ENCODE assay signal across 11 cellular contexts in the genomic region with DNA sequence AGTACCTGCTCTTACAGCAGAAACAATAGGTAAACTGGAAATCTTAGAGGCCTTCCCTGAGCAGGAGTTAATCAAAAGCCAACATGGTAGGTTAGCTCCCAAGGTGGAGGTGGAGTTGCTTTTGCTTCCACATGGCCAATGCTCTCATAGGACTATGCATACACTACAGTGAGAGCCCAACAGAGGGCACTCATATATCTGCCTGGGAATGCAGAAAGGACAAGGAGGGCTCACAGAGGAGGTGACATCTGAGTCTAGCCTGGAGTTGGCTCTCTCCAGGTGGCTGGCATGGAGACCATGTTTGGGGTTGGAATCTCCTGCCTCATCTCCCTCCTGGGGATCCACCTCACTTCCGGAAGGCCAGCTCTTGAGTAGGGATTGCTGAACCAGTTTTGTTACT. TPM values are rescaled to one million over a fixed set of nuclear protein-coding genes. Genes with fewer than 3 reads are reported as not detected.
A peak's percentile ranks its signal among the peaks of the same experiment; 100 is the strongest.
DNase-seq lines count a peak whose midpoint lies in the region; ATAC-seq and TF ChIP-seq lines count a peak whose summit lies in the region.
"Had no signal": no experiment of that assay in that cellular context is flagged by ENCODE, and none has a peak within 500 bp of the region (broad histone marks: within the 10 kb centered on the region; RNA-seq: fewer than 3 reads in every experiment).

No MANE protein-coding gene starts in this region.

- H3K4me2 ChIP-seq in DOHH2 (ENCODE audit: low read length), result no peak overlapping the region

- H3K36me3 ChIP-seq in DOHH2 (ENCODE audit: control insufficient read depth, low read length), result no peaks in the 10 kb centered on the region
- no peaks in the 10 kb centered on the region for H3K36me3 ChIP-seq in HEK293 (ENCODE audit: control insufficient read depth in 2 of 2, insufficient read depth in 1 of 2, low read length in 2 of 2)
- no peaks in the 10 kb centered on the region for H3K36me3 ChIP-seq in Panc1 (ENCODE audit: control insufficient read depth, insufficient read depth, low read length)
- H3K36me3 ChIP-seq: thoracic aorta had no signal

- no peaks in the 10 kb centered on the region for H3K9me3 ChIP-seq in DOHH2 (ENCODE audit: control insufficient read depth, insufficient read depth, low read length)
- no peaks in the 10 kb centered on the region for H3K9me3 ChIP-seq in HEK293 (ENCODE audit: control insufficient read depth, insufficient read depth, low read depth, low read length)
- H3K9me3 ChIP-seq in Panc1 (ENCODE audit: control insufficient read depth, insufficient read depth, low read depth, low read length), result no peaks in the 10 kb centered on the region
- H3K9me3 ChIP-seq: thoracic aorta had no signal

- H3K79me2 ChIP-seq in DOHH2 (ENCODE audit: control insufficient read depth, low read length), result no peaks in the 10 kb centered on the region
- H3K79me2 ChIP-seq: parathyroid adenoma had no signal

- no peaks in the 10 kb centered on the region for H3K9me2 ChIP-seq in DOHH2 (replicated peaks; ENCODE audit: control insufficient read depth, low read length)

- H3K4me3 ChIP-seq in DOHH2 (ENCODE audit: low read length), result no peak overlapping the region
- H3K4me3 ChIP-seq in HEK293 (ENCODE audit: low read depth, low read length), result no peak overlapping the region
- H3K4me3 ChIP-seq in Panc1 (ENCODE audit: low read depth in 2 of 2, low read length in 2 of 2), result no peak overlapping the region
- H3K4me3 ChIP-seq: thoracic aorta had no signal

- H3F3A ChIP-seq in DOHH2 (ENCODE audit: control insufficient read depth, insufficient read depth), result no peaks in the 10 kb centered on the region

- H3K27ac ChIP-seq in DOHH2 (ENCODE audit: low read depth, low read length), result no peak overlapping the region
- no peak overlapping the region for H3K27ac ChIP-seq in HEK293 (ENCODE audit: extremely low read depth, low read depth, low read length)
- no peak overlapping the region for H3K27ac ChIP-seq in Panc1 (ENCODE audit: low read length)
- H3K27ac ChIP-seq: parathyroid adenoma, thoracic aorta had no signal

- 0 out of 2 replicates have a peak, but pooled peaks cover 3% of the 10 kb centered on the region for H3K27me3 ChIP-seq in DOHH2 (ENCODE audit: control insufficient read depth, low read length)
- H3K27me3 ChIP-seq in Panc1 (ENCODE audit: control insufficient read depth, insufficient read depth, low read length), result peaks cover 2% of the 10 kb centered on the region; the same call in 1 of the 2 replicates

- BruUV-seq in Panc1 (replicated peaks; lab: Mats Ljungman, UMichigan), result no TSS peak

- H4K20me1 ChIP-seq in DOHH2 (ENCODE audit: control insufficient read depth, insufficient read depth, low read depth, low read length), result no peaks in the 10 kb centered on the region

- intact Hi-C loops in Panc1 (cut with micrococcal nuclease; ENCODE audit: unreplicated experiment), result no loop called here

- in situ Hi-C loops in Panc1 (cut with HindIII; ENCODE audit: low pct_unique_long_range_greater_than_20kb, low sequenced_read_pairs), result no loop called here

- POLR2A ChIA-PET in HEK293 (lab: Yijun Ruan, JAX), result no interaction called here
- POLR2A ChIA-PET in Panc1 (lab: Charles Lee), result no interaction called here

- no peaks in the 10 kb centered on the region for H3K4me1 ChIP-seq in DOHH2 (ENCODE audit: control insufficient read depth, low read length)
- H3K4me1 ChIP-seq in HEK293 (ENCODE audit: control insufficient read depth, insufficient read depth, low read length), result no peaks in the 10 kb centered on the region
- H3K4me1 ChIP-seq in Panc1 (ENCODE audit: control insufficient read depth, insufficient read depth, low read length), result no peaks in the 10 kb centered on the region
- H3K4me1 ChIP-seq: parathyroid adenoma had no signal

- CTCF ChIA-PET in HEK293 (lab: Yijun Ruan, JAX) (interaction anchor here (0.7 to 1.6 kb wide), 3 partner anchors 8 to 964 kb away, joined by 3 read pairs; no protein-coding TSS in a partner anchor), Panc1 (lab: Charles Lee) (no interaction called here)

- DNase-seq in Panc1 (ENCODE audit: low read depth, low spot score) (no peak), left lobe of liver (ENCODE audit: low spot score) (no peak), HCEC 1CT (no peak), mucosa of gallbladder (ENCODE audit: low spot score) (no peak)
- DNase-seq: foreskin melanocyte, GDM1 had no signal

- ATAC-seq in Panc1 (no peak), left lobe of liver (peak; percentile 81), HG03139 (IDR thresholded peaks at IDR 0.05; ENCODE audit: unreplicated experiment) (no peak)

- peak; percentile 28 for TF ChIP-seq CTCF in DOHH2 (IDR thresholded peaks at IDR 0.05; ENCODE audit: low read depth, low read length, poor library complexity, severe bottlenecking)
- no peak for TF ChIP-seq CTCF in HEK293 (tag by site-specific recombination; IDR thresholded peaks at IDR 0.05)
- peak; percentile 26 for TF ChIP-seq CTCF in Panc1 (IDR thresholded peaks at IDR 0.05)

TF ChIP-seq in HEK293, 187 proteins besides CTCF, POLR2A, EP300 and RAD21:
- TF ChIP-seq ZNF654 (tag by site-specific recombination; IDR thresholded peaks at IDR 0.05; ENCODE audit: low read depth), result 0 out of 2 replicates have a peak, but pooled peaks have one; percentile 16
- no peak for TF ChIP-seq ZSCAN23 (tag by site-specific recombination; IDR thresholded peaks at IDR 0.05)
TF ChIP-seq in HEK293: peak in this region for 1.

RNA-seq across cellular contexts. Expression of a gene that starts 34.6 kb away (rescaled TPM):
- total RNA-seq in Panc1 (2021; ENCODE audit: unreplicated experiment), result not detected
- not detected for polyA plus RNA-seq in Panc1 (2012; ENCODE audit: insufficient read length)
- total RNA-seq in left lobe of liver, result not detected
- total RNA-seq in mucosa of gallbladder, result 0.29 TPM
